19 cellular contexts compared by ENCODE assay signal in genomic region chr1:53313556-53313955, GRCh38.
"Had no signal": no experiment of that assay in that cellular context is flagged by ENCODE, and none has a peak within 500 bp of the region (broad histone marks: within the 10 kb centered on the region; RNA-seq: fewer than 3 reads in every experiment).

No MANE protein-coding gene starts in this region.

- ATAC-seq: heart right ventricle; natural killer cell; right lobe of liver; stimulated activated naive B cell treated with anti-CD40 and anti-IgM and Interleukin-4, amounts not matched to agents 10 μg/mL and 1 μg/mL and 100 μg/mL, for 72 hours had no signal

- H3K27ac Mint-ChIP-seq: activated naive CD8-positive, alpha-beta T cell; activated T-cell treated with anti-CD3 and anti-CD28 coated beads, Interleukin-2, amount 50 U/mL, for 24 hours; activated T-helper 2 cell treated with anti-CD3 and anti-CD28 coated beads, Interferon-gamma antibody, Interleukin-2, Interleukin-4, amounts not matched to agents 10 μg/mL and 5 μg/mL and 100 μg/mL, durations not matched to agents 14 hours and 24 hours and 36 hours; dendritic cell treated with granulocyte-macrophage colony-stimulating factor and Interleukin-4, amounts not matched to agents 40 ng/mL and 50 ng/mL, for 4 days; stimulated activated naive B cell treated with anti-CD40 and anti-IgM and Interleukin-4, amounts not matched to agents 10 μg/mL and 1 μg/mL and 100 μg/mL, for 72 hours had no signal

- DNase-seq: activated CD4-positive, alpha-beta T cell treated with anti-CD3 and anti-CD28 coated beads for 1 hour; activated CD4-positive, alpha-beta T cell treated with anti-CD3 and anti-CD28 coated beads, Interleukin-2, amount 50 U/mL, for 1 hour; activated naive CD4-positive, alpha-beta T cell; activated T-cell treated with anti-CD3 and anti-CD28 coated beads, Interleukin-2, amount 50 U/mL, for 24 hours; adrenal gland; effector CD4-positive, alpha-beta T cell; erythroblast; foreskin fibroblast; heart right ventricle; islet precursor cell; natural killer cell; occipital lobe; right lobe of liver; stimulated activated CD4-positive, alpha-beta T cell treated with anti-CD3 and anti-CD28 coated beads, Interleukin-2, amount 100 ng/mL, for 24 hours; stimulated activated naive B cell treated with anti-CD40 and anti-IgM and Interleukin-4, amounts not matched to agents 10 μg/mL and 1 μg/mL and 100 μg/mL, for 72 hours; testis had no signal

- H3K36me3 Mint-ChIP-seq: natural killer cell had no signal

- H3K4me3 Mint-ChIP-seq: activated naive CD8-positive, alpha-beta T cell; activated T-cell treated with anti-CD3 and anti-CD28 coated beads, Interleukin-2, amount 50 U/mL, for 24 hours; dendritic cell treated with granulocyte-macrophage colony-stimulating factor and Interleukin-4, amounts not matched to agents 40 ng/mL and 50 ng/mL, for 4 days; natural killer cell had no signal

- H3K9me3 Mint-ChIP-seq: activated T-cell treated with anti-CD3 and anti-CD28 coated beads, Interleukin-2, amount 50 U/mL, for 24 hours; activated T-helper 2 cell treated with anti-CD3 and anti-CD28 coated beads, Interferon-gamma antibody, Interleukin-2, Interleukin-4, amounts not matched to agents 10 μg/mL and 5 μg/mL and 100 μg/mL, durations not matched to agents 14 hours and 24 hours and 36 hours; dendritic cell treated with granulocyte-macrophage colony-stimulating factor and Interleukin-4, amounts not matched to agents 40 ng/mL and 50 ng/mL, for 4 days; natural killer cell; stimulated activated naive B cell treated with anti-CD40 and anti-IgM and Interleukin-4, amounts not matched to agents 10 μg/mL and 1 μg/mL and 100 μg/mL, for 72 hours had no signal

- H3K27me3 Mint-ChIP-seq: activated naive CD8-positive, alpha-beta T cell; activated T-cell treated with anti-CD3 and anti-CD28 coated beads, Interleukin-2, amount 50 U/mL, for 24 hours; dendritic cell treated with granulocyte-macrophage colony-stimulating factor and Interleukin-4, amounts not matched to agents 40 ng/mL and 50 ng/mL, for 4 days; stimulated activated naive B cell treated with anti-CD40 and anti-IgM and Interleukin-4, amounts not matched to agents 10 μg/mL and 1 μg/mL and 100 μg/mL, for 72 hours had no signal
